Comparison of ENCODE assay signal across 29 cellular contexts in the genomic region with DNA sequence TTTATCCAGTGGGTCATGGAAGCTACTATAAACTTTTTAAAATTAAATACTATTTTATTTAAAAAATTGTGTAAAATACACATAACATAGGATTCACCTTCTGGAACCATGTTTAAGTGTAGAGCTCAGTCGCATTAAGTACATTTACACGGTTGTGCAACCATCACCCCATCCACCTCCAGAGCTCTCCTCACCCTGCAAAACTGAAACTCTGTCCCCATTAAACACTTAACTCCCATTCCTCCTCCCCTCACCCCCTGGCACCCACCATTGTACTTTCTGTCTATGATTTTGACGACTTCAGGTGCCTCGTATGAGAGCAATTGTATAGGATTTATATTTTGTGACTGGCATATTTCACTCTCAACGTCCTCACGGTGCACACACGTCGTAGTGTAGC.
DNase-seq lines count a peak whose midpoint lies in the region; ATAC-seq, FAIRE-seq and TF ChIP-seq lines count a peak whose summit lies in the region.
"Had no signal": no experiment of that assay in that cellular context is flagged by ENCODE, and none has a peak within 500 bp of the region (broad histone marks: within the 10 kb centered on the region; RNA-seq: fewer than 3 reads in every experiment).

No MANE protein-coding gene starts in this region.

- dilution Hi-C loops in IMR-90 (cut with HindIII; ENCODE audit: low sequenced_read_pairs, unreplicated experiment): no loop called here

- TF ChIP-seq POLR2A in IMR-90 (IDR thresholded peaks at IDR 0.05; ENCODE audit: low read depth, low read length) (no peak), K562 (conservative IDR thresholded peaks at IDR 0.05) (no peak)

- POLR2A ChIA-PET in CD4-positive, alpha-beta T cell (lab: Charles Lee): interaction anchor here (1.4 kb wide), 2 partner anchors 18 to 35 kb away, joined by 3 read pairs; no protein-coding TSS in a partner anchor
- POLR2A ChIA-PET in IMR-90 (lab: Charles Lee; ENCODE audit: unreplicated experiment): no interaction called here
- POLR2A ChIA-PET in K562 (lab: Yijun Ruan, JAX): interaction anchor here (1.5 to 2.0 kb wide), 2 partner anchors 10 to 15 kb away, joined by 3 to 11 read pairs; no protein-coding TSS in a partner anchor
- POLR2A ChIA-PET in naive thymus-derived CD4-positive, alpha-beta T cell (lab: Charles Lee): no interaction called here

- H3K18ac ChIP-seq in IMR-90 (ENCODE audit: low read depth, low read length): no peak overlapping the region; the same call in 1 of the 2 replicates

- TF ChIP-seq CTCF in CD4-positive, alpha-beta T cell (IDR thresholded peaks at IDR 0.05): no peak
- no peak for TF ChIP-seq CTCF in IMR-90 (conservative IDR thresholded peaks at IDR 0.05; ENCODE audit: low read depth, low read length)
- no peak for TF ChIP-seq CTCF in K562 (IDR thresholded peaks at IDR 0.05 in 2 of 3, conservative IDR thresholded peaks at IDR 0.05 in 1 of 3; ENCODE audit: insufficient read depth in 2 of 3, low read depth in 1 of 3, low read length in 3 of 3)
- TF ChIP-seq CTCF in endothelial cell (IDR thresholded peaks at IDR 0.05; ENCODE audit: unreplicated experiment): no peak

- peaks cover 15% of the 10 kb centered on the region for H3K4me1 ChIP-seq in IMR-90 (ENCODE audit: control insufficient read depth, insufficient read depth, low read length)
- H3K4me1 ChIP-seq in K562 (replicated peaks in 1 of 2; ENCODE audit: control insufficient read depth in 2 of 2, insufficient read depth in 2 of 2, low read length in 2 of 2): peaks cover 37 to 46% of the 10 kb centered on the region in 2 experiments
- peaks cover 22 to 36% of the 10 kb centered on the region in 2 donors for H3K4me1 ChIP-seq in naive thymus-derived CD4-positive, alpha-beta T cell (ENCODE audit: control insufficient read depth in 2 of 2, insufficient read depth in 2 of 2, low read length in 2 of 2)
- H3K4me1 ChIP-seq: breast epithelium, testis had no signal

- no peak overlapping the region for H4K5ac ChIP-seq in IMR-90 (ENCODE audit: low read depth, low read length)

- H2BK120ac ChIP-seq in IMR-90 (ENCODE audit: low read depth, low read length): peak overlapping the region; percentile 56; the same call in 1 of the 2 replicates

- CTCF ChIA-PET in CD4-positive, alpha-beta T cell (lab: Charles Lee): no interaction called here
- CTCF ChIA-PET in IMR-90 (lab: Yijun Ruan, JAX): interaction anchor here (1.6 kb wide), 1 partner anchor 36 kb away, joined by 4 read pairs; no protein-coding TSS in a partner anchor
- CTCF ChIA-PET in K562 (lab: Yijun Ruan, JAX; ENCODE audit: low intra/inter-chr PET ratio): no interaction called here
- CTCF ChIA-PET in naive thymus-derived CD4-positive, alpha-beta T cell (lab: Charles Lee): no interaction called here

- no peak overlapping the region for H3K56ac ChIP-seq in IMR-90 (ENCODE audit: extremely low read depth, insufficient read depth, low read length)

- H3K4me3 ChIP-seq in IMR-90 (ENCODE audit: insufficient read depth, low read depth, low read length) (no peak overlapping the region), K562 (no peak overlapping the region)
- no peak overlapping the region for H3K4me3 ChIP-seq in naive thymus-derived CD4-positive, alpha-beta T cell (ENCODE audit: low read length)
- H3K4me3 ChIP-seq: breast epithelium, testis had no signal

- no peaks in the 10 kb centered on the region for H3K9me3 ChIP-seq in CD4-positive, alpha-beta T cell (ENCODE audit: control insufficient read depth, low read length)
- H3K9me3 ChIP-seq in IMR-90 (ENCODE audit: control insufficient read depth, insufficient read depth, low read length) (no peaks in the 10 kb centered on the region), K562 (replicated peaks; ENCODE audit: control insufficient read depth, insufficient read depth, low read depth, low read length) (no peaks in the 10 kb centered on the region)
- no peaks in the 10 kb centered on the region for H3K9me3 ChIP-seq in naive thymus-derived CD4-positive, alpha-beta T cell (ENCODE audit: control insufficient read depth in 2 of 3, low read length in 3 of 3)
- H3K9me3 ChIP-seq: breast epithelium, testis had no signal

- H3K4me2 ChIP-seq in IMR-90 (ENCODE audit: low read depth, low read length) (no peak overlapping the region), K562 (ENCODE audit: insufficient read depth, low read length) (no peak overlapping the region)

- H3K27ac ChIP-seq in CD4-positive, alpha-beta T cell (ENCODE audit: low read depth, low read length): no peak overlapping the region
- H3K27ac ChIP-seq in IMR-90 (ENCODE audit: insufficient read depth, low read length) (no peak overlapping the region), K562 (ENCODE audit: extremely low read depth, low read depth, low read length) (peak overlapping the region; percentile 5; the same call in 1 of the 3 replicates)
- H3K27ac ChIP-seq in naive thymus-derived CD4-positive, alpha-beta T cell (ENCODE audit: low read depth, low read length): no peak overlapping the region
- H3K27ac ChIP-seq: breast epithelium, RWPE1, testis had no signal

- H4K20me1 ChIP-seq in IMR-90 (ENCODE audit: insufficient read depth, low read length) (no peaks in the 10 kb centered on the region), K562 (replicated peaks; ENCODE audit: control insufficient read depth, insufficient read depth, low read length) (0 out of 2 replicates have a peak, but pooled peaks cover 3% of the 10 kb centered on the region)

- no peak for TF ChIP-seq RAD21 in IMR-90 (IDR thresholded peaks at IDR 0.05; ENCODE audit: low read length)
- no peak for TF ChIP-seq RAD21 in K562 (CRISPR knock-in tag; conservative IDR thresholded peaks at IDR 0.05 in 1 of 2, IDR thresholded peaks at IDR 0.05 in 1 of 2)

- intact Hi-C loops in CD4-positive, alpha-beta T cell (cut with DNase I, micrococcal nuclease): no loop called here
- intact Hi-C loops in IMR-90 (cut with micrococcal nuclease) (no loop called here), K562 (cut with micrococcal nuclease) (loop anchor here (5.0 kb wide), 1 partner anchor 44 kb away; no protein-coding TSS in a partner anchor)
- intact Hi-C loops in naive thymus-derived CD4-positive, alpha-beta T cell (cut with micrococcal nuclease): no loop called here

- no peak overlapping the region for H3K4me3 Mint-ChIP-seq in CD4-positive, alpha-beta T cell
- H3K4me3 Mint-ChIP-seq in naive thymus-derived CD4-positive, alpha-beta T cell: peak overlapping the region in 2 of 10 donors; percentile 13 to 21
- no peak overlapping the region for H3K4me3 Mint-ChIP-seq in endothelial cell (ENCODE audit: unreplicated experiment)
- H3K4me3 Mint-ChIP-seq: activated B cell treated with CpG ODN at 0.5 μM for 24 hours; activated CD4-positive, alpha-beta T cell treated with anti-CD3 and anti-CD28 coated beads, Interleukin-2, amount 10 ng/mL, durations not matched to agents 7 days and 5 days; activated T-helper 1 cell treated with anti-CD3 and anti-CD28 coated beads, Interleukin-12 subunit alpha, Interleukin-12 subunit beta, Interleukin-2, Interleukin-4 antibody, amounts not matched to agents 30 ng/mL and 10 ng/mL and 1 ng/mL, durations not matched to agents 14 hours and 24 hours and 36 hours had no signal

- peaks cover 17% of the 10 kb centered on the region for H3K36me3 Mint-ChIP-seq in CD4-positive, alpha-beta T cell (ENCODE audit: low read depth)
- peaks cover 0 to 16% (median 6%) of the 10 kb centered on the region in 5 donors for H3K36me3 Mint-ChIP-seq in naive thymus-derived CD4-positive, alpha-beta T cell
- H3K36me3 Mint-ChIP-seq in endothelial cell (ENCODE audit: low read depth, unreplicated experiment): peaks cover 3% of the 10 kb centered on the region

- peak overlapping the region; percentile 27 for H2BK5ac ChIP-seq in IMR-90 (ENCODE audit: low read depth, low read length, poor library complexity, severe bottlenecking)

- H3K14ac ChIP-seq in IMR-90 (replicated peaks; ENCODE audit: low read depth, low read length): peak overlapping the region; percentile 57; the same call in 1 of the 2 replicates

- H3K23ac ChIP-seq in IMR-90 (ENCODE audit: low read depth, low read length): no peak overlapping the region

- BruUV-seq in IMR-90 (replicated peaks; lab: Mats Ljungman, UMichigan) (no TSS peak), K562 (replicated peaks; lab: Mats Ljungman, UMichigan) (no TSS peak)

- H3K4ac ChIP-seq in IMR-90 (ENCODE audit: low read depth, low read length): peak overlapping the region; percentile 22

- no peak overlapping the region; a peak in 2 of 4 replicates for H4K8ac ChIP-seq in IMR-90 (ENCODE audit: low read depth in 2 of 2, low read length in 2 of 2)

- H2AK9ac ChIP-seq in IMR-90 (replicated peaks; ENCODE audit: low read depth, low read length, poor library complexity): no peak overlapping the region

- ATAC-seq in CD4-positive, alpha-beta T cell (ENCODE audit: poor library complexity): no peak
- ATAC-seq in IMR-90 (ENCODE audit: low read depth) (no peak), K562 (no peak)
- ATAC-seq in naive thymus-derived CD4-positive, alpha-beta T cell: no peak
- ATAC-seq: HCT116; HepG2; stimulated activated naive CD8-positive, alpha-beta T cell treated with anti-CD3 and anti-CD28 coated beads, Interleukin-15, Interleukin-2, amounts not matched to agents 100 U/mL and 50 U/mL, for 24 hours; T-cell had no signal

- H3K36me3 ChIP-seq in IMR-90 (ENCODE audit: control insufficient read depth, insufficient read depth, low read length) (no peaks in the 10 kb centered on the region), K562 (ENCODE audit: control insufficient read depth, insufficient read depth, low read length) (peaks cover 5% of the 10 kb centered on the region; the same call in 2 of the 3 replicates)
- peaks cover 0 to 6% (median 0%) of the 10 kb centered on the region in 3 experiments for H3K36me3 ChIP-seq in naive thymus-derived CD4-positive, alpha-beta T cell (ENCODE audit: control insufficient read depth in 2 of 3, insufficient read depth in 3 of 3, low read length in 3 of 3)
- H3K36me3 ChIP-seq: breast epithelium had no signal

- no peak for TF ChIP-seq EP300 in K562 (IDR thresholded peaks at IDR 0.05; ENCODE audit: low read length)

- peak overlapping the region; percentile 96 for H2AK5ac ChIP-seq in IMR-90 (ENCODE audit: low read depth, low read length)

- in situ Hi-C loops in IMR-90 (cut with MboI; ENCODE audit: low sequenced_read_pairs) (no loop called here), K562 (cut with MboI) (no loop called here)

- H3K9ac ChIP-seq in IMR-90 (ENCODE audit: low read depth, low read length): no peak overlapping the region
- no peak overlapping the region; a peak in 1 of 4 replicates for H3K9ac ChIP-seq in K562 (ENCODE audit: insufficient read depth in 1 of 2, low read depth in 2 of 2, low read length in 2 of 2)

- H3K79me1 ChIP-seq in IMR-90 (ENCODE audit: low read depth in 1 of 2, low read length in 2 of 2): peaks cover 23 to 58% of the 10 kb centered on the region in 2 experiments; a peak in 3 of 4 replicates

- WGBS in IMR-90 (ENCODE audit: extremely low coverage in 2 of 2, insufficient read length in 1 of 2), 2 experiments: no CpG with 5 or more reads among the region's 8 CpGs
- 79% methylated on average over 8 of the region's 8 CpGs for WGBS in K562 (ENCODE audit: insufficient coverage, low coverage, missing lambda C conversion rate)

- H2AFZ ChIP-seq in IMR-90 (replicated peaks; ENCODE audit: low read length, poor library complexity): no peak overlapping the region
- H2AFZ ChIP-seq in K562 (ENCODE audit: low read depth, low read length): no peak overlapping the region

- no peaks in the 10 kb centered on the region for H3K27me3 ChIP-seq in CD4-positive, alpha-beta T cell (ENCODE audit: control insufficient read depth, insufficient read depth, low read length)
- H3K27me3 ChIP-seq in IMR-90 (ENCODE audit: control insufficient read depth, insufficient read depth, low read length) (no peaks in the 10 kb centered on the region), K562 (ENCODE audit: control insufficient read depth in 2 of 2, insufficient read depth in 2 of 2, low read length in 2 of 2) (no peaks in the 10 kb centered on the region)
- no peaks in the 10 kb centered on the region for H3K27me3 ChIP-seq in naive thymus-derived CD4-positive, alpha-beta T cell (ENCODE audit: control insufficient read depth in 2 of 2, insufficient read depth in 2 of 2, low read length in 2 of 2)
- H3K27me3 ChIP-seq: breast epithelium, testis had no signal

- peaks cover 45% of the 10 kb centered on the region for H3K79me2 ChIP-seq in K562 (ENCODE audit: control insufficient read depth, insufficient read depth, low read length)

- H4K91ac ChIP-seq in IMR-90 (ENCODE audit: insufficient read depth, low read depth, low read length): 0 out of 2 replicates have a peak overlapping the region, but pooled peaks have one; percentile 6

- H3K27ac Mint-ChIP-seq in CD4-positive, alpha-beta T cell: peak overlapping the region; percentile 83
- H3K27ac Mint-ChIP-seq in naive thymus-derived CD4-positive, alpha-beta T cell: peak overlapping the region in 6 of 9 donors; percentile 26 to 88 (median 84)
- no peak overlapping the region for H3K27ac Mint-ChIP-seq in endothelial cell (ENCODE audit: unreplicated experiment)
- H3K27ac Mint-ChIP-seq: activated B cell treated with CpG ODN at 0.5 μM for 24 hours; activated CD4-positive, alpha-beta T cell treated with anti-CD3 and anti-CD28 coated beads, Interleukin-2, amount 10 ng/mL, durations not matched to agents 7 days and 5 days; activated T-helper 1 cell treated with anti-CD3 and anti-CD28 coated beads, Interleukin-12 subunit alpha, Interleukin-12 subunit beta, Interleukin-2, Interleukin-4 antibody, amounts not matched to agents 30 ng/mL and 10 ng/mL and 1 ng/mL, durations not matched to agents 14 hours and 24 hours and 36 hours had no signal

- H3K4me1 Mint-ChIP-seq in CD4-positive, alpha-beta T cell (ENCODE audit: low read depth): peaks cover 70% of the 10 kb centered on the region
- H3K4me1 Mint-ChIP-seq in naive thymus-derived CD4-positive, alpha-beta T cell: peaks cover 10 to 84% (median 76%) of the 10 kb centered on the region in 7 donors
- H3K4me1 Mint-ChIP-seq in endothelial cell (ENCODE audit: unreplicated experiment): peaks cover 28% of the 10 kb centered on the region
- H3K4me1 Mint-ChIP-seq: activated B cell treated with CpG ODN at 0.5 μM for 24 hours had no signal

- peak overlapping the region; percentile 60; the same call in 2 of the 3 replicates for H2BK15ac ChIP-seq in IMR-90 (ENCODE audit: low read depth, low read length)

- H2BK20ac ChIP-seq in IMR-90 (ENCODE audit: low read depth, low read length): peak overlapping the region; percentile 2; the same call in 1 of the 2 replicates

- no peak for DNase-seq in CD4-positive, alpha-beta T cell
- no peak for DNase-seq in IMR-90
- no peak for DNase-seq in K562 (ENCODE audit: extremely low read depth in 1 of 4, low spot score in 3 of 4)
- no peak for DNase-seq in naive thymus-derived CD4-positive, alpha-beta T cell
- no peak for DNase-seq in UCSD-AML1 (lab: John Stamatoyannopoulos, UW; ENCODE audit: unreplicated experiment)
- no peak for DNase-seq in endothelial cell (ENCODE audit: low spot score)
- DNase-seq in DMS153 treated with DMSO at 0.1 percent for 48 hours (lab: John Stamatoyannopoulos, UW; ENCODE audit: unreplicated experiment): no peak
- DNase-seq in anterior cingulate cortex (lab: John Stamatoyannopoulos, UW): no peak
- DNase-seq: activated B cell treated with CpG ODN at 0.5 μM for 24 hours; activated CD4-positive, alpha-beta T cell treated with anti-CD3 and anti-CD28 coated beads, Interleukin-2, amount 10 ng/mL, durations not matched to agents 7 days and 5 days; activated naive CD4-positive, alpha-beta T cell treated with Interleukin-2 at 50 U/mL for 16 hours; amniotic stem cell; Calu3; DND-41; effector CD8-positive, alpha-beta T cell; erythroblast; NCI-H1092; NCI-H1694 treated with DMSO at 0.1 percent for 48 hours; NCI-H2171; stimulated activated CD4-positive, alpha-beta T cell treated with anti-CD3 and anti-CD28 coated beads, Interleukin-2, amount 100 ng/mL, for 24 hours; stimulated activated naive CD8-positive, alpha-beta T cell treated with anti-CD3 and anti-CD28 coated beads, Interleukin-15, Interleukin-2, amounts not matched to agents 100 U/mL and 50 U/mL, for 24 hours; T-cell; testis had no signal

- FAIRE-seq in K562 (lab: Jason Lieb, UNC): no peak
- FAIRE-seq: colon, HepG2 had no signal

- H3K27me3 Mint-ChIP-seq in CD4-positive, alpha-beta T cell: no peaks in the 10 kb centered on the region
- H3K27me3 Mint-ChIP-seq in naive thymus-derived CD4-positive, alpha-beta T cell: no peaks in the 10 kb centered on the region
- H3K27me3 Mint-ChIP-seq in endothelial cell (ENCODE audit: unreplicated experiment): peaks cover 9% of the 10 kb centered on the region
- H3K27me3 Mint-ChIP-seq: T-cell had no signal

- H3K9me1 ChIP-seq in IMR-90 (ENCODE audit: insufficient read depth, low read length) (peaks cover 27% of the 10 kb centered on the region), K562 (ENCODE audit: control insufficient read depth, insufficient read depth, low read length) (no peaks in the 10 kb centered on the region)

- H3K9me3 Mint-ChIP-seq in CD4-positive, alpha-beta T cell: no peaks in the 10 kb centered on the region
- peaks cover 0 to 2% (median 0%) of the 10 kb centered on the region in 11 donors for H3K9me3 Mint-ChIP-seq in naive thymus-derived CD4-positive, alpha-beta T cell
- no peaks in the 10 kb centered on the region for H3K9me3 Mint-ChIP-seq in endothelial cell (ENCODE audit: unreplicated experiment)
- H3K9me3 Mint-ChIP-seq: activated B cell treated with CpG ODN at 0.5 μM for 24 hours; activated CD4-positive, alpha-beta T cell treated with anti-CD3 and anti-CD28 coated beads, Interleukin-2, amount 10 ng/mL, durations not matched to agents 7 days and 5 days; activated T-helper 1 cell treated with anti-CD3 and anti-CD28 coated beads, Interleukin-12 subunit alpha, Interleukin-12 subunit beta, Interleukin-2, Interleukin-4 antibody, amounts not matched to agents 30 ng/mL and 10 ng/mL and 1 ng/mL, durations not matched to agents 14 hours and 24 hours and 36 hours; T-cell had no signal

Comparison
In these comparisons a context has a peak if more than half of its experiments do, and no peak if none do; other contexts are left out.
1. POLR2A ChIA-PET loops: an anchor here in CD4-positive, alpha-beta T cell (1.4 kb wide) and K562 (1.5 to 2.0 kb wide); none called in IMR-90 and naive thymus-derived CD4-positive, alpha-beta T cell.